Comparison of ENCODE assay signal across 1 cellular context in the genomic region with DNA sequence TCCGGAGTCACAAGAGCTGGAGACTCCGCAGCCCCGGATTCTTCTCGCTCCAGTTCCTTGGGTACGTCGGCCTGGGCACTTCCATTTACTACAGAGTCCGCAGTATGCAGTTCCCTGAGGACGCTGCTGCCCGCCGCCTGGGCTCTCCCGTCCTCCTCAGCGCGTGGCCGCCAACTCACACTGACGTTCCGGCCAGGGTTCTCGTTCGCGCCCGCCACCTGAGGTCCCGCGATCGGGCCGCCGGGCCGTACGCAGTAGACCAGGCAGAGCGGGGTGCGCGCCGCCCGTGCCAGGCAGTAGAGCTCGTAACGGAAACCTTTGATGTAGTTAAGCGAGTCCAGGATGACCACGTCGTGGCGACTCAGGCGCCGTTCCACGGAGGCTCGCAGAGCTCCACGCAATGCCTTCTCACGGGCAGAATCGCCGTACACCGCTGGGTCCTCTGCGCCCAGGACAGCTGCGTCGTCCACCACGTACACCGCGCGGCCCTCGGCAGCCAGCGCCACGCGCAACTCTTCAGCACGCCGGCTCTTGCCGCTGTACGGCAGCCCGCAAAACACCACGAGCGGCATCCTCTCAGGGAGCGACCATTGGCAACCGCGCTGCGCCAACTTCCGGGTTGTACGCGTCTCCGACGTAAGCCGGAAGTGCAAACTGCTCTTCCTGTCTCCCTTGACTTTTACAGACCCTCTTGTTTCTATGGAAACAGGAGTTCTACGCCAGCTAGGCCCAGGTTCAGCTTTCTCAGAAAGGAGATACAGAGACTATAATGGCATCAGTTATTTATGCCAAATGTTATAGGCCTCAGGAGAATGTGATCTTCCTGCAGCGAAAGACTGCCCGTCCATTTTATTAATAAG.
A peak's percentile ranks its signal among the peaks of the same experiment; 100 is the strongest.
TF ChIP-seq lines count a peak whose summit lies in the region.

Gene KTI12, minus strand, starts transcription at position 621 of the 860 bp plus-strand sequence. Its CDS starts 49 bp downstream, at position 572.

TF ChIP-seq in K562, 482 proteins besides CTCF, POLR2A, EP300 and RAD21 (continued from another document and continues in another):
- TF ChIP-seq MTA3 (IDR thresholded peaks at IDR 0.05; ENCODE audit: borderline replicate concordance) (peak; percentile 87), ZNF3 (CRISPR knock-in tag; IDR thresholded peaks at IDR 0.05) (0 out of 2 replicates have a peak, but pooled peaks have one; percentile 24), PHF20 (IDR thresholded peaks at IDR 0.05; ENCODE audit: partially characterized antibody) (peak; percentile 94), SMARCB1 (IDR thresholded peaks at IDR 0.05; ENCODE audit: insufficient read length, low read depth) (no peak), POLR2B (IDR thresholded peaks at IDR 0.05; ENCODE audit: low read depth, partially characterized antibody) (peak; percentile 93), PHB (CRISPR knock-in tag; IDR thresholded peaks at IDR 0.05) (peak; percentile 66; the same call in 1 of the 2 replicates), RCOR1 (IDR thresholded peaks at IDR 0.05; ENCODE audit: borderline replicate concordance in 1 of 2, low read depth in 2 of 2, low read length in 2 of 2) (peak in 1 of 2 experiments; percentile 37; a peak in 1 of 4 replicates), CBX3 (IDR thresholded peaks at IDR 0.05; ENCODE audit: borderline replicate concordance in 1 of 2, low read length in 2 of 2) (0 out of 3 replicates have a peak, but pooled peaks of 1 of the 2 experiments have one; percentile 53), COPS2 (conservative IDR thresholded peaks at IDR 0.05) (no peak), NCOA6 (IDR thresholded peaks at IDR 0.05) (no peak), ZBTB1 (CRISPR knock-in tag; IDR thresholded peaks at IDR 0.05; ENCODE audit: borderline replicate concordance, low read depth) (peak; percentile 78; the same call in 1 of the 2 replicates), ZNF133 (CRISPR knock-in tag; IDR thresholded peaks at IDR 0.05) (no peak), TOE1 (IDR thresholded peaks at IDR 0.05; ENCODE audit: borderline replicate concordance) (peak; percentile 62; the same call in 1 of the 2 replicates), TOE1 (CRISPR knock-in tag; IDR thresholded peaks at IDR 0.05; ENCODE audit: borderline replicate concordance, low read depth) (peak; percentile 48; the same call in 1 of the 2 replicates), ZNF408 (CRISPR knock-in tag; IDR thresholded peaks at IDR 0.05; ENCODE audit: low read depth) (no peak), SMARCC2 (IDR thresholded peaks at IDR 0.05; ENCODE audit: low read depth) (no peak), FOXJ2 (tag; IDR thresholded peaks at IDR 0.05) (no peak), ZNF444 (CRISPR knock-in tag; IDR thresholded peaks at IDR 0.05) (no peak), ZBTB9 (CRISPR knock-in tag; IDR thresholded peaks at IDR 0.05) (no peak; the same call in 1 of the 2 replicates), ZNF75A (CRISPR knock-in tag; IDR thresholded peaks at IDR 0.05) (peak; percentile 27; the same call in 1 of the 2 replicates), ZBTB7A (IDR thresholded peaks at IDR 0.05; ENCODE audit: borderline replicate concordance, control insufficient read depth, low read depth, low read length) (no peak), DMBX1 (CRISPR knock-in tag; IDR thresholded peaks at IDR 0.05; ENCODE audit: borderline replicate concordance) (no peak), SLC30A9 (CRISPR knock-in tag; IDR thresholded peaks at IDR 0.05) (no peak), ZNF354B (CRISPR knock-in tag; IDR thresholded peaks at IDR 0.05) (0 out of 2 replicates have a peak, but pooled peaks have one; percentile 24), KLF16 (IDR thresholded peaks at IDR 0.05) (no peak), TCF7 (IDR thresholded peaks at IDR 0.05; ENCODE audit: borderline replicate concordance) (peak; percentile 25; the same call in 1 of the 2 replicates), ZNF395 (CRISPR knock-in tag; IDR thresholded peaks at IDR 0.05) (peak; percentile 31; the same call in 1 of the 2 replicates), JUN (IDR thresholded peaks at IDR 0.05; ENCODE audit: borderline replicate concordance, low read depth, low read length) (peak; percentile 60; the same call in 1 of the 2 replicates), JUN (CRISPR knock-in tag; IDR thresholded peaks at IDR 0.05; ENCODE audit: borderline replicate concordance) (peak; percentile 53; the same call in 1 of the 2 replicates), CXXC5 (CRISPR knock-in tag; IDR thresholded peaks at IDR 0.05) (peak; percentile 92), ZNF785 (CRISPR knock-in tag; IDR thresholded peaks at IDR 0.05) (no peak), MBD2 (IDR thresholded peaks at IDR 0.05; ENCODE audit: borderline replicate concordance, low read depth) (peak; percentile 49; the same call in 1 of the 2 replicates), SP2 (IDR thresholded peaks at IDR 0.05; ENCODE audit: extremely low read depth, low read depth, low read length, poor library complexity, severe bottlenecking) (no peak), ZNF232 (CRISPR knock-in tag; IDR thresholded peaks at IDR 0.05) (peak; percentile 81; the same call in 1 of the 2 replicates), BRF1 (IDR thresholded peaks at IDR 0.05; ENCODE audit: borderline replicate concordance, extremely low read depth, insufficient read length) (no peak), CHD2 (IDR thresholded peaks at IDR 0.05; ENCODE audit: low read depth, low read length) (peak; percentile 74), RBM22 (IDR thresholded peaks at IDR 0.05; ENCODE audit: low read depth, low read length, poor library complexity, severe bottlenecking) (peak; percentile 92), RNF2 (IDR thresholded peaks at IDR 0.05) (no peak; the same call in 1 of the 2 replicates), ZNF277 (CRISPR knock-in tag; IDR thresholded peaks at IDR 0.05; ENCODE audit: borderline replicate concordance) (no peak), GATAD2B (IDR thresholded peaks at IDR 0.05; ENCODE audit: borderline replicate concordance) (peak; percentile 94), ZNF217 (CRISPR knock-in tag; IDR thresholded peaks at IDR 0.05) (0 out of 2 replicates have a peak, but pooled peaks have one; percentile 36), XRCC3 (IDR thresholded peaks at IDR 0.05) (no peak), ZNF146 (CRISPR knock-in tag; IDR thresholded peaks at IDR 0.05; ENCODE audit: unreplicated experiment) (no peak), ATF7 (IDR thresholded peaks at IDR 0.05) (peak; percentile 72), KAT7 (CRISPR knock-in tag; IDR thresholded peaks at IDR 0.05; ENCODE audit: borderline replicate concordance) (peak; percentile 98), ZNF584 (CRISPR knock-in tag; IDR thresholded peaks at IDR 0.05; ENCODE audit: low read depth) (no peak), ILK (tag; IDR thresholded peaks at IDR 0.05; ENCODE audit: borderline replicate concordance, low read depth) (no peak), RBM39 (optimal IDR thresholded peaks at IDR 0.05; ENCODE audit: low read depth, low read length) (no peak)
- TF ChIP-seq, protein P1, sequence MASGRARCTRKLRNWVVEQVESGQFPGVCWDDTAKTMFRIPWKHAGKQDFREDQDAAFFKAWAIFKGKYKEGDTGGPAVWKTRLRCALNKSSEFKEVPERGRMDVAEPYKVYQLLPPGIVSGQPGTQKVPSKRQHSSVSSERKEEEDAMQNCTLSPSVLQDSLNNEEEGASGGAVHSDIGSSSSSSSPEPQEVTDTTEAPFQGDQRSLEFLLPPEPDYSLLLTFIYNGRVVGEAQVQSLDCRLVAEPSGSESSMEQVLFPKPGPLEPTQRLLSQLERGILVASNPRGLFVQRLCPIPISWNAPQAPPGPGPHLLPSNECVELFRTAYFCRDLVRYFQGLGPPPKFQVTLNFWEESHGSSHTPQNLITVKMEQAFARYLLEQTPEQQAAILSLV (tag; IDR thresholded peaks at IDR 0.05): no peak
- TF ChIP-seq, protein P2, sequence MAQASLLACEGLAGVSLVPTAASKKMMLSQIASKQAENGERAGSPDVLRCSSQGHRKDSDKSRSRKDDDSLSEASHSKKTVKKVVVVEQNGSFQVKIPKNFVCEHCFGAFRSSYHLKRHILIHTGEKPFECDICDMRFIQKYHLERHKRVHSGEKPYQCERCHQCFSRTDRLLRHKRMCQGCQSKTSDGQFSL (CRISPR knock-in tag; IDR thresholded peaks at IDR 0.05): no peak
- TF ChIP-seq, protein P2 (tag; IDR thresholded peaks at IDR 0.05): no peak
- TF ChIP-seq, protein P3, sequence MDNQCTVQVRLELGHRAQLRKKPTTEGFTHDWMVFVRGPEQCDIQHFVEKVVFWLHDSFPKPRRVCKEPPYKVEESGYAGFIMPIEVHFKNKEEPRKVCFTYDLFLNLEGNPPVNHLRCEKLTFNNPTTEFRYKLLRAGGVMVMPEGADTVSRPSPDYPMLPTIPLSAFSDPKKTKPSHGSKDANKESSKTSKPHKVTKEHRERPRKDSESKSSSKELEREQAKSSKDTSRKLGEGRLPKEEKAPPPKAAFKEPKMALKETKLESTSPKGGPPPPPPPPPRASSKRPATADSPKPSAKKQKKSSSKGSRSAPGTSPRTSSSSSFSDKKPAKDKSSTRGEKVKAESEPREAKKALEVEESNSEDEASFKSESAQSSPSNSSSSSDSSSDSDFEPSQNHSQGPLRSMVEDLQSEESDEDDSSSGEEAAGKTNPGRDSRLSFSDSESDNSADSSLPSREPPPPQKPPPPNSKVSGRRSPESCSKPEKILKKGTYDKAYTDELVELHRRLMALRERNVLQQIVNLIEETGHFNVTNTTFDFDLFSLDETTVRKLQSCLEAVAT (IDR thresholded peaks at IDR 0.05): peak in 1 of 2 experiments; percentile 24; a peak in 2 of 4 replicates
- TF ChIP-seq, protein P4, sequence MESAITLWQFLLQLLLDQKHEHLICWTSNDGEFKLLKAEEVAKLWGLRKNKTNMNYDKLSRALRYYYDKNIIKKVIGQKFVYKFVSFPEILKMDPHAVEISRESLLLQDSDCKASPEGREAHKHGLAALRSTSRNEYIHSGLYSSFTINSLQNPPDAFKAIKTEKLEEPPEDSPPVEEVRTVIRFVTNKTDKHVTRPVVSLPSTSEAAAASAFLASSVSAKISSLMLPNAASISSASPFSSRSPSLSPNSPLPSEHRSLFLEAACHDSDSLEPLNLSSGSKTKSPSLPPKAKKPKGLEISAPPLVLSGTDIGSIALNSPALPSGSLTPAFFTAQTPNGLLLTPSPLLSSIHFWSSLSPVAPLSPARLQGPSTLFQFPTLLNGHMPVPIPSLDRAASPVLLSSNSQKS (CRISPR knock-in tag; IDR thresholded peaks at IDR 0.05): no peak
- TF ChIP-seq, protein P5, sequence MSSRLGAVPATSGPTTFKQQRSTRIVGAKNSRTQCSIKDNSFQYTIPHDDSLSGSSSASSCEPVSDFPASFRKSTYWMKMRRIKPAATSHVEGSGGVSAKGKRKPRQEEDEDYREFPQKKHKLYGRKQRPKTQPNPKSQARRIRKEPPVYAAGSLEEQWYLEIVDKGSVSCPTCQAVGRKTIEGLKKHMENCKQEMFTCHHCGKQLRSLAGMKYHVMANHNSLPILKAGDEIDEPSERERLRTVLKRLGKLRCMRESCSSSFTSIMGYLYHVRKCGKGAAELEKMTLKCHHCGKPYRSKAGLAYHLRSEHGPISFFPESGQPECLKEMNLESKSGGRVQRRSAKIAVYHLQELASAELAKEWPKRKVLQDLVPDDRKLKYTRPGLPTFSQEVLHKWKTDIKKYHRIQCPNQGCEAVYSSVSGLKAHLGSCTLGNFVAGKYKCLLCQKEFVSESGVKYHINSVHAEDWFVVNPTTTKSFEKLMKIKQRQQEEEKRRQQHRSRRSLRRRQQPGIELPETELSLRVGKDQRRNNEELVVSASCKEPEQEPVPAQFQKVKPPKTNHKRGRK (tag; IDR thresholded peaks at IDR 0.05): no peak
- TF ChIP-seq, protein P6, sequence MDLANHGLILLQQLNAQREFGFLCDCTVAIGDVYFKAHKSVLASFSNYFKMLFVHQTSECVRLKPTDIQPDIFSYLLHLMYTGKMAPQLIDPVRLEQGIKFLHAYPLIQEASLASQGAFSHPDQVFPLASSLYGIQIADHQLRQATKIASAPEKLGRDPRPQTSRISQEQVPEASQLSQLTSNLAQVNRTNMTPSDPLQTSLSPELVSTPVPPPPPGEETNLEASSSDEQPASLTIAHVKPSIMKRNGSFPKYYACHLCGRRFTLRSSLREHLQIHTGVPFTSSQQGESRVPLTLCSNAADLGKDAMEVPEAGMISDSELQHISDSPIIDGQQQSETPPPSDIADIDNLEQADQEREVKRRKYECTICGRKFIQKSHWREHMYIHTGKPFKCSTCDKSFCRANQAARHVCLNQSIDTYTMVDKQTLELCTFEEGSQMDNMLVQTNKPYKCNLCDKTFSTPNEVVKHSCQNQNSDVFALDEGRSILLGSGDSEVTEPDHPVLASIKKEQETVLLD (IDR thresholded peaks at IDR 0.05): peak; percentile 78; the same call in 1 of the 2 replicates
